In the genomic region with DNA sequence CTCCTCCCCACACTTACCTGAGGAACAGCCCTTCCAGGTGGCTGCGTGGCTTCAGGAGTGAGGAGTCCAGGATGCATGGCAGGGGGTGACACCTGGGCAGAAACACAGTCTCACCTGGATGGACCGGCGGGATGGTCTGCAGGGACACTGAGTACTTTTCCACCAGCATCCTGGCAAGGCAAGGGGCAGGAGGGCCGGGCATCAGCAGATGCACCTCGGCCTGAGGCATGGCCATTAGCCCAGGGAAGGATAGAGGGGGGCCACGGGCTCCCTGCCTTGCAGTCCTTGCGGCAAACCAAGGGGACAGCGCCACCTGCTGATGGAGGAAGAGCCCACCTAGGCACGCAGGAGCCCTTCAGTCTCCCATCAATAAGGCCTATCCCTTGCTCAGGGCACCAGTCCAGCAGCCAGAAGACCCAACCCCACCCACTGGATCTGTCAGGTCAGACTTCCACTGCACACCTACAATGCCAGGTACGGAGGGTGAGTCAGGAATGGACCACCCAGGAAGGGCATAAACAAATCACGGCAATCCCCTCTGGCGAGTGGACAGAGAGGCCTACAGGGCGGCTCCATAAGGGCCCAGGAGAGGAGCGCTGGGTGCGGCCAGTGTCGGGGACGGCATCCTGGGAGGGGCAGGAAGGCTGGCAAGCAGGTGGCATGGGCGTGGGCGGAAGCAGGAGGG, we compare ENCODE assay signal across 1 cellular context.
TF ChIP-seq lines count a peak whose summit lies in the region.

No MANE protein-coding gene starts in this region.

TF ChIP-seq in HepG2, 621 proteins besides CTCF, POLR2A, EP300 and RAD21 (continued from another document and continues in another):
- TF ChIP-seq ASH2L (IDR thresholded peaks at IDR 0.05; ENCODE audit: insufficient read length, low read depth, low read length) = no peak
- peak; percentile 89 for TF ChIP-seq KDM2A (CRISPR knock-in tag; IDR thresholded peaks at IDR 0.05; ENCODE audit: borderline replicate concordance, low read depth)
- TF ChIP-seq EHMT2 (IDR thresholded peaks at IDR 0.05; ENCODE audit: borderline replicate concordance, low read depth, low read length) = no peak
- TF ChIP-seq ZNF20 (CRISPR knock-in tag; IDR thresholded peaks at IDR 0.05) = no peak
- no peak for TF ChIP-seq NR2F6 (IDR thresholded peaks at IDR 0.05)
- TF ChIP-seq NR2F6 (CRISPR knock-in tag; IDR thresholded peaks at IDR 0.05) = peak; percentile 50; the same call in 1 of the 2 replicates
- TF ChIP-seq MYC (CRISPR knock-in tag; IDR thresholded peaks at IDR 0.05; ENCODE audit: borderline replicate concordance) = peak; percentile 74; the same call in 1 of the 2 replicates
- no peak for TF ChIP-seq ZNF367 (CRISPR knock-in tag; IDR thresholded peaks at IDR 0.05; ENCODE audit: borderline replicate concordance)
- no peak for TF ChIP-seq AKAP8 (CRISPR knock-in tag; IDR thresholded peaks at IDR 0.05)
- TF ChIP-seq CREM (IDR thresholded peaks at IDR 0.05) = no peak
- no peak for TF ChIP-seq CREM (CRISPR knock-in tag; IDR thresholded peaks at IDR 0.05)
- TF ChIP-seq EZH2 (conservative IDR thresholded peaks at IDR 0.05; ENCODE audit: low read depth, low read length) = no peak
- TF ChIP-seq, protein P1, sequence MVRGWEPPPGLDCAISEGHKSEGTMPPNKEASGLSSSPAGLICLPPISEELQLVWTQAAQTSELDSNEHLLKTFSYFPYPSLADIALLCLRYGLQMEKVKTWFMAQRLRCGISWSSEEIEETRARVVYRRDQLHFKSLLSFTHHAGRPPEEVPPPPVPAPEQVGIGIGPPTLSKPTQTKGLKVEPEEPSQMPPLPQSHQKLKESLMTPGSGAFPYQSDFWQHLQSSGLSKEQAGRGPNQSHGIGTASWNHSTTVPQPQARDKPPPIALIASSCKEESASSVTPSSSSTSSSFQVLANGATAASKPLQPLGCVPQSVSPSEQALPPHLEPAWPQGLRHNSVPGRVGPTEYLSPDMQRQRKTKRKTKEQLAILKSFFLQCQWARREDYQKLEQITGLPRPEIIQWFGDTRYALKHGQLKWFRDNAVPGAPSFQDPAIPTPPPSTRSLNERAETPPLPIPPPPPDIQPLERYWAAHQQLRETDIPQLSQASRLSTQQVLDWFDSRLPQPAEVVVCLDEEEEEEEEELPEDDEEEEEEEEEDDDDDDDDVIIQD (CRISPR knock-in tag; IDR thresholded peaks at IDR 0.05; ENCODE audit: low read depth) = no peak
- no peak for TF ChIP-seq ZNF33A (CRISPR knock-in tag; IDR thresholded peaks at IDR 0.05; ENCODE audit: borderline replicate concordance)
- no peak for TF ChIP-seq ZNF775 (CRISPR knock-in tag; IDR thresholded peaks at IDR 0.05; ENCODE audit: borderline replicate concordance)
- TF ChIP-seq, protein P2, sequence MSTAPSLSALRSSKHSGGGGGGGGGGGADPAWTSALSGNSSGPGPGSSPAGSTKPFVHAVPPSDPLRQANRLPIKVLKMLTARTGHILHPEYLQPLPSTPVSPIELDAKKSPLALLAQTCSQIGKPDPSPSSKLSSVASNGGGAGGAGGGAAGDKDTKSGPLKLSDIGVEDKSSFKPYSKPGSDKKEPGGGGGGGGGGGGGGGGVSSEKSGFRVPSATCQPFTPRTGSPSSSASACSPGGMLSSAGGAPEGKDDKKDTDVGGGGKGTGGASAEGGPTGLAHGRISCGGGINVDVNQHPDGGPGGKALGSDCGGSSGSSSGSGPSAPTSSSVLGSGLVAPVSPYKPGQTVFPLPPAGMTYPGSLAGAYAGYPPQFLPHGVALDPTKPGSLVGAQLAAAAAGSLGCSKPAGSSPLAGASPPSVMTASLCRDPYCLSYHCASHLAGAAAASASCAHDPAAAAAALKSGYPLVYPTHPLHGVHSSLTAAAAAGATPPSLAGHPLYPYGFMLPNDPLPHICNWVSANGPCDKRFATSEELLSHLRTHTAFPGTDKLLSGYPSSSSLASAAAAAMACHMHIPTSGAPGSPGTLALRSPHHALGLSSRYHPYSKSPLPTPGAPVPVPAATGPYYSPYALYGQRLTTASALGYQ (CRISPR knock-in tag; IDR thresholded peaks at IDR 0.05) = no peak
- no peak for TF ChIP-seq MED13 (CRISPR knock-in tag; IDR thresholded peaks at IDR 0.05)
- no peak for TF ChIP-seq TBP (CRISPR knock-in tag; IDR thresholded peaks at IDR 0.05)
- TF ChIP-seq MAZ (IDR thresholded peaks at IDR 0.05; ENCODE audit: borderline replicate concordance, low read depth, low read length) = peak; percentile 72; the same call in 1 of the 2 replicates
- 0 out of 2 replicates have a peak, but pooled peaks have one; percentile 45 for TF ChIP-seq MAZ (CRISPR knock-in tag; IDR thresholded peaks at IDR 0.05; ENCODE audit: low read depth)
- TF ChIP-seq BORCS8-MEF2B (CRISPR knock-in tag; IDR thresholded peaks at IDR 0.05) = peak; percentile 83
- no peak for TF ChIP-seq ISL2 (CRISPR knock-in tag; IDR thresholded peaks at IDR 0.05)
- no peak for TF ChIP-seq ZNF264 (CRISPR knock-in tag; IDR thresholded peaks at IDR 0.05)
- TF ChIP-seq SUZ12 (IDR thresholded peaks at IDR 0.05; ENCODE audit: low read depth, low read length) = no peak
- peak in 1 of 2 experiments; percentile 55; a peak in 1 of 4 replicates for TF ChIP-seq KLF16 (CRISPR knock-in tag; IDR thresholded peaks at IDR 0.05)
- TF ChIP-seq YEATS2 (CRISPR knock-in tag; IDR thresholded peaks at IDR 0.05; ENCODE audit: borderline replicate concordance) = peak; percentile 22; the same call in 1 of the 2 replicates
- no peak for TF ChIP-seq KDM6A (CRISPR knock-in tag; IDR thresholded peaks at IDR 0.05; ENCODE audit: low read depth)
- TF ChIP-seq, protein P3, sequence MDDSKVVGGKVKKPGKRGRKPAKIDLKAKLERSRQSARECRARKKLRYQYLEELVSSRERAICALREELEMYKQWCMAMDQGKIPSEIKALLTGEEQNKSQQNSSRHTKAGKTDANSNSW (CRISPR knock-in tag; IDR thresholded peaks at IDR 0.05; ENCODE audit: borderline replicate concordance) = no peak
- TF ChIP-seq MTF1 (CRISPR knock-in tag; IDR thresholded peaks at IDR 0.05) = no peak
- no peak for TF ChIP-seq ZNF292 (CRISPR knock-in tag; IDR thresholded peaks at IDR 0.05; ENCODE audit: borderline replicate concordance, low read depth)
- peak; percentile 63 for TF ChIP-seq GATAD2A (CRISPR knock-in tag; IDR thresholded peaks at IDR 0.05)
- TF ChIP-seq ZNF713 (CRISPR knock-in tag; IDR thresholded peaks at IDR 0.05) = no peak
- peak; percentile 77; the same call in 1 of the 2 replicates for TF ChIP-seq REPIN1 (CRISPR knock-in tag; IDR thresholded peaks at IDR 0.05; ENCODE audit: borderline replicate concordance, low read depth)
- TF ChIP-seq ZNF3 (CRISPR knock-in tag; IDR thresholded peaks at IDR 0.05) = no peak
- TF ChIP-seq, protein P4, sequence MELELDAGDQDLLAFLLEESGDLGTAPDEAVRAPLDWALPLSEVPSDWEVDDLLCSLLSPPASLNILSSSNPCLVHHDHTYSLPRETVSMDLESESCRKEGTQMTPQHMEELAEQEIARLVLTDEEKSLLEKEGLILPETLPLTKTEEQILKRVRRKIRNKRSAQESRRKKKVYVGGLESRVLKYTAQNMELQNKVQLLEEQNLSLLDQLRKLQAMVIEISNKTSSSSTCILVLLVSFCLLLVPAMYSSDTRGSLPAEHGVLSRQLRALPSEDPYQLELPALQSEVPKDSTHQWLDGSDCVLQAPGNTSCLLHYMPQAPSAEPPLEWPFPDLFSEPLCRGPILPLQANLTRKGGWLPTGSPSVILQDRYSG (CRISPR knock-in tag; IDR thresholded peaks at IDR 0.05) = no peak
- no peak for TF ChIP-seq GATA4 (IDR thresholded peaks at IDR 0.05; ENCODE audit: borderline replicate concordance, low read depth)
- TF ChIP-seq BHLHE40 (IDR thresholded peaks at IDR 0.05; ENCODE audit: low read length) = peak; percentile 49; the same call in 1 of the 2 replicates
- no peak for TF ChIP-seq ZEB1 (IDR thresholded peaks at IDR 0.05; ENCODE audit: insufficient replicate concordance, low read depth)
- TF ChIP-seq HNF4G (IDR thresholded peaks at IDR 0.05; ENCODE audit: borderline replicate concordance, low read depth, low read length) = no peak
- 0 out of 2 replicates have a peak, but pooled peaks have one; percentile 31 for TF ChIP-seq HNF4G (CRISPR knock-in tag; IDR thresholded peaks at IDR 0.05; ENCODE audit: borderline replicate concordance, low read depth)
- TF ChIP-seq, protein P5, sequence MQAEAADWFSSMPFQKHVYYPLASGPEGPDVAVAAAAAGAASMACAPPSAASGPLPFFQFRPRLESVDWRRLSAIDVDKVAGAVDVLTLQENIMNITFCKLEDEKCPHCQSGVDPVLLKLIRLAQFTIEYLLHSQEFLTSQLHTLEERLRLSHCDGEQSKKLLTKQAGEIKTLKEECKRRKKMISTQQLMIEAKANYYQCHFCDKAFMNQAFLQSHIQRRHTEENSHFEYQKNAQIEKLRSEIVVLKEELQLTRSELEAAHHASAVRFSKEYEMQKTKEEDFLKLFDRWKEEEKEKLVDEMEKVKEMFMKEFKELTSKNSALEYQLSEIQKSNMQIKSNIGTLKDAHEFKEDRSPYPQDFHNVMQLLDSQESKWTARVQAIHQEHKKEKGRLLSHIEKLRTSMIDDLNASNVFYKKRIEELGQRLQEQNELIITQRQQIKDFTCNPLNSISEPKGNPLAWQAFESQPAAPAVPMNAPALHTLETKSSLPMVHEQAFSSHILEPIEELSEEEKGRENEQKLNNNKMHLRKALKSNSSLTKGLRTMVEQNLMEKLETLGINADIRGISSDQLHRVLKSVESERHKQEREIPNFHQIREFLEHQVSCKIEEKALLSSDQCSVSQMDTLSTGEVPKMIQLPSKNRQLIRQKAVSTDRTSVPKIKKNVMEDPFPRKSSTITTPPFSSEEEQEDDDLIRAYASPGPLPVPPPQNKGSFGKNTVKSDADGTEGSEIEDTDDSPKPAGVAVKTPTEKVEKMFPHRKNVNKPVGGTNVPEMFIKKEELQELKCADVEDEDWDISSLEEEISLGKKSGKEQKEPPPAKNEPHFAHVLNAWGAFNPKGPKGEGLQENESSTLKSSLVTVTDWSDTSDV (CRISPR knock-in tag; IDR thresholded peaks at IDR 0.05) = peak; percentile 40; the same call in 1 of the 2 replicates
- peak; percentile 71; the same call in 1 of the 2 replicates for TF ChIP-seq MIER3 (CRISPR knock-in tag; IDR thresholded peaks at IDR 0.05; ENCODE audit: borderline replicate concordance)
- TF ChIP-seq, protein P6, sequence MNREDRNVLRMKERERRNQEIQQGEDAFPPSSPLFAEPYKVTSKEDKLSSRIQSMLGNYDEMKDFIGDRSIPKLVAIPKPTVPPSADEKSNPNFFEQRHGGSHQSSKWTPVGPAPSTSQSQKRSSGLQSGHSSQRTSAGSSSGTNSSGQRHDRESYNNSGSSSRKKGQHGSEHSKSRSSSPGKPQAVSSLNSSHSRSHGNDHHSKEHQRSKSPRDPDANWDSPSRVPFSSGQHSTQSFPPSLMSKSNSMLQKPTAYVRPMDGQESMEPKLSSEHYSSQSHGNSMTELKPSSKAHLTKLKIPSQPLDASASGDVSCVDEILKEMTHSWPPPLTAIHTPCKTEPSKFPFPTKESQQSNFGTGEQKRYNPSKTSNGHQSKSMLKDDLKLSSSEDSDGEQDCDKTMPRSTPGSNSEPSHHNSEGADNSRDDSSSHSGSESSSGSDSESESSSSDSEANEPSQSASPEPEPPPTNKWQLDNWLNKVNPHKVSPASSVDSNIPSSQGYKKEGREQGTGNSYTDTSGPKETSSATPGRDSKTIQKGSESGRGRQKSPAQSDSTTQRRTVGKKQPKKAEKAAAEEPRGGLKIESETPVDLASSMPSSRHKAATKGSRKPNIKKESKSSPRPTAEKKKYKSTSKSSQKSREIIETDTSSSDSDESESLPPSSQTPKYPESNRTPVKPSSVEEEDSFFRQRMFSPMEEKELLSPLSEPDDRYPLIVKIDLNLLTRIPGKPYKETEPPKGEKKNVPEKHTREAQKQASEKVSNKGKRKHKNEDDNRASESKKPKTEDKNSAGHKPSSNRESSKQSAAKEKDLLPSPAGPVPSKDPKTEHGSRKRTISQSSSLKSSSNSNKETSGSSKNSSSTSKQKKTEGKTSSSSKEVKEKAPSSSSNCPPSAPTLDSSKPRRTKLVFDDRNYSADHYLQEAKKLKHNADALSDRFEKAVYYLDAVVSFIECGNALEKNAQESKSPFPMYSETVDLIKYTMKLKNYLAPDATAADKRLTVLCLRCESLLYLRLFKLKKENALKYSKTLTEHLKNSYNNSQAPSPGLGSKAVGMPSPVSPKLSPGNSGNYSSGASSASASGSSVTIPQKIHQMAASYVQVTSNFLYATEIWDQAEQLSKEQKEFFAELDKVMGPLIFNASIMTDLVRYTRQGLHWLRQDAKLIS (CRISPR knock-in tag; IDR thresholded peaks at IDR 0.05) = no peak
- peak; percentile 59; the same call in 1 of the 2 replicates for TF ChIP-seq GATAD1 (CRISPR knock-in tag; IDR thresholded peaks at IDR 0.05)
- TF ChIP-seq, protein P7, sequence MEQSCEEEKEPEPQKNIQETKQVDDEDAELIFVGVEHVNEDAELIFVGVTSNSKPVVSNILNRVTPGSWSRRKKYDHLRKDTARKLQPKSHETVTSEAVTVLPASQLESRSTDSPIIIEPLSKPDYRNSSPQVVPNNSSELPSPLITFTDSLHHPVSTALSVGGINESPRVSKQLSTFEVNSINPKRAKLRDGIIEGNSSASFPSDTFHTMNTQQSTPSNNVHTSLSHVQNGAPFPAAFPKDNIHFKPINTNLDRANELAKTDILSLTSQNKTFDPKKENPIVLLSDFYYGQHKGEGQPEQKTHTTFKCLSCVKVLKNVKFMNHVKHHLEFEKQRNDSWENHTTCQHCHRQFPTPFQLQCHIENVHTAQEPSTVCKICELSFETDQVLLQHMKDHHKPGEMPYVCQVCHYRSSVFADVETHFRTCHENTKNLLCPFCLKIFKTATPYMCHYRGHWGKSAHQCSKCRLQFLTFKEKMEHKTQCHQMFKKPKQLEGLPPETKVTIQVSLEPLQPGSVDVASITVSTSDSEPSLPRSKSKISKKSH (CRISPR knock-in tag; IDR thresholded peaks at IDR 0.05; ENCODE audit: borderline replicate concordance) = peak; percentile 66; the same call in 1 of the 2 replicates
- TF ChIP-seq SRY (CRISPR knock-in tag; IDR thresholded peaks at IDR 0.05) = no peak
- TF ChIP-seq SETDB1 (CRISPR knock-in tag; IDR thresholded peaks at IDR 0.05; ENCODE audit: borderline replicate concordance) = no peak
- TF ChIP-seq, protein P8, sequence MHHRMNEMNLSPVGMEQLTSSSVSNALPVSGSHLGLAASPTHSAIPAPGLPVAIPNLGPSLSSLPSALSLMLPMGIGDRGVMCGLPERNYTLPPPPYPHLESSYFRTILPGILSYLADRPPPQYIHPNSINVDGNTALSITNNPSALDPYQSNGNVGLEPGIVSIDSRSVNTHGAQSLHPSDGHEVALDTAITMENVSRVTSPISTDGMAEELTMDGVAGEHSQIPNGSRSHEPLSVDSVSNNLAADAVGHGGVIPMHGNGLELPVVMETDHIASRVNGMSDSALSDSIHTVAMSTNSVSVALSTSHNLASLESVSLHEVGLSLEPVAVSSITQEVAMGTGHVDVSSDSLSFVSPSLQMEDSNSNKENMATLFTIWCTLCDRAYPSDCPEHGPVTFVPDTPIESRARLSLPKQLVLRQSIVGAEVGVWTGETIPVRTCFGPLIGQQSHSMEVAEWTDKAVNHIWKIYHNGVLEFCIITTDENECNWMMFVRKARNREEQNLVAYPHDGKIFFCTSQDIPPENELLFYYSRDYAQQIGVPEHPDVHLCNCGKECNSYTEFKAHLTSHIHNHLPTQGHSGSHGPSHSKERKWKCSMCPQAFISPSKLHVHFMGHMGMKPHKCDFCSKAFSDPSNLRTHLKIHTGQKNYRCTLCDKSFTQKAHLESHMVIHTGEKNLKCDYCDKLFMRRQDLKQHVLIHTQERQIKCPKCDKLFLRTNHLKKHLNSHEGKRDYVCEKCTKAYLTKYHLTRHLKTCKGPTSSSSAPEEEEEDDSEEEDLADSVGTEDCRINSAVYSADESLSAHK (CRISPR knock-in tag; IDR thresholded peaks at IDR 0.05; ENCODE audit: borderline replicate concordance) = no peak
- TF ChIP-seq NR3C1 (CRISPR knock-in tag; IDR thresholded peaks at IDR 0.05) = no peak
- TF ChIP-seq ZNF780A (CRISPR knock-in tag; IDR thresholded peaks at IDR 0.05) = no peak
- no peak for TF ChIP-seq ZNF331 (CRISPR knock-in tag; IDR thresholded peaks at IDR 0.05)
- TF ChIP-seq TRIM24 (CRISPR knock-in tag; IDR thresholded peaks at IDR 0.05) = no peak
- TF ChIP-seq CEBPG (CRISPR knock-in tag; IDR thresholded peaks at IDR 0.05) = no peak
- no peak for TF ChIP-seq ZSCAN31 (CRISPR knock-in tag; IDR thresholded peaks at IDR 0.05; ENCODE audit: low read depth)
